1 cellular context compared by ENCODE assay signal in genomic region chr1:205680073-205680851, GRCh38.
TF ChIP-seq lines count a peak whose summit lies in the region.

SLC45A3 (minus strand) TSS chr1:205680509; CDS start chr1:205664656, 15,853 bp downstream.

TF ChIP-seq in HEK293, 187 proteins besides CTCF, POLR2A, EP300 and RAD21 (continued from another document):
- TF ChIP-seq KLF10 (tag by site-specific recombination; IDR thresholded peaks at IDR 0.05), result no peak
- no peak for TF ChIP-seq ZNF660 (tag by site-specific recombination; IDR thresholded peaks at IDR 0.05)
- no peak for TF ChIP-seq ZNF549 (tag by site-specific recombination; IDR thresholded peaks at IDR 0.05)
- TF ChIP-seq SP2 (tag by site-specific recombination; IDR thresholded peaks at IDR 0.05), result peak; percentile 55
- TF ChIP-seq ZIC2 (tag by site-specific recombination; IDR thresholded peaks at IDR 0.05), result peak; percentile 50; the same call in 1 of the 2 replicates
- no peak for TF ChIP-seq ZNF514 (tag by site-specific recombination; IDR thresholded peaks at IDR 0.05)
- no peak for TF ChIP-seq FEZF1 (tag by site-specific recombination; IDR thresholded peaks at IDR 0.05)
- TF ChIP-seq ZNF157 (tag by site-specific recombination; IDR thresholded peaks at IDR 0.05), result no peak
- no peak for TF ChIP-seq ZXDB (tag by site-specific recombination; IDR thresholded peaks at IDR 0.05)
- TF ChIP-seq, protein P1, sequence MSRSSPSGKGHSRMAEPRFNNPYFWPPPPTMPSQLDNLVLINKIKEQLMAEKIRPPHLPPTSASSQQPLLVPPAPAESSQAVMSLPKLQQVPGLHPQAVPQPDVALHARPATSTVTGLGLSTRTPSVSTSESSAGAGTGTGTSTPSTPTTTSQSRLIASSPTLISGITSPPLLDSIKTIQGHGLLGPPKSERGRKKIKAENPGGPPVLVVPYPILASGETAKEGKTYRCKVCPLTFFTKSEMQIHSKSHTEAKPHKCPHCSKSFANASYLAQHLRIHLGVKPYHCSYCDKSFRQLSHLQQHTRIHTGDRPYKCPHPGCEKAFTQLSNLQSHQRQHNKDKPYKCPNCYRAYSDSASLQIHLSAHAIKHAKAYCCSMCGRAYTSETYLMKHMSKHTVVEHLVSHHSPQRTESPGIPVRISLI (tag by site-specific recombination; IDR thresholded peaks at IDR 0.05), result no peak
- no peak for TF ChIP-seq ZNF560 (tag by site-specific recombination; IDR thresholded peaks at IDR 0.05; ENCODE audit: borderline replicate concordance)
- peak; percentile 42; the same call in 1 of the 2 replicates for TF ChIP-seq SP3 (tag by site-specific recombination; IDR thresholded peaks at IDR 0.05)
- no peak for TF ChIP-seq BCL11B (tag by site-specific recombination; IDR thresholded peaks at IDR 0.05; ENCODE audit: low read depth)
- no peak for TF ChIP-seq ZNF18 (tag by site-specific recombination; IDR thresholded peaks at IDR 0.05)
- TF ChIP-seq ZNF600 (tag by site-specific recombination; IDR thresholded peaks at IDR 0.05), result no peak
- TF ChIP-seq ZNF266 (tag by site-specific recombination; IDR thresholded peaks at IDR 0.05; ENCODE audit: low read depth), result no peak
- peak; percentile 82 for TF ChIP-seq GLIS1 (tag by site-specific recombination; IDR thresholded peaks at IDR 0.05)
- TF ChIP-seq HOXA7 (CRISPR knock-in tag; IDR thresholded peaks at IDR 0.05; ENCODE audit: borderline replicate concordance), result no peak
- no peak for TF ChIP-seq ZBTB6 (tag by site-specific recombination; IDR thresholded peaks at IDR 0.05)
- no peak for TF ChIP-seq TCF7L2 (IDR thresholded peaks at IDR 0.05; ENCODE audit: borderline replicate concordance, low read depth, low read length)
- TF ChIP-seq ZNF341 (tag by site-specific recombination; IDR thresholded peaks at IDR 0.05; ENCODE audit: low read depth), result peak; percentile 71
- no peak for TF ChIP-seq ZNF223 (tag by site-specific recombination; IDR thresholded peaks at IDR 0.05)
- TF ChIP-seq SCRT1 (tag by site-specific recombination; IDR thresholded peaks at IDR 0.05; ENCODE audit: borderline replicate concordance), result no peak
- TF ChIP-seq ZNF664 (tag by site-specific recombination; IDR thresholded peaks at IDR 0.05), result no peak
- no peak for TF ChIP-seq ZNF624 (tag by site-specific recombination; IDR thresholded peaks at IDR 0.05)
- no peak for TF ChIP-seq ZNF776 (tag by site-specific recombination; IDR thresholded peaks at IDR 0.05; ENCODE audit: borderline replicate concordance)
- TF ChIP-seq ZNF23 (tag by site-specific recombination; IDR thresholded peaks at IDR 0.05; ENCODE audit: borderline replicate concordance), result no peak
- TF ChIP-seq, protein P2, sequence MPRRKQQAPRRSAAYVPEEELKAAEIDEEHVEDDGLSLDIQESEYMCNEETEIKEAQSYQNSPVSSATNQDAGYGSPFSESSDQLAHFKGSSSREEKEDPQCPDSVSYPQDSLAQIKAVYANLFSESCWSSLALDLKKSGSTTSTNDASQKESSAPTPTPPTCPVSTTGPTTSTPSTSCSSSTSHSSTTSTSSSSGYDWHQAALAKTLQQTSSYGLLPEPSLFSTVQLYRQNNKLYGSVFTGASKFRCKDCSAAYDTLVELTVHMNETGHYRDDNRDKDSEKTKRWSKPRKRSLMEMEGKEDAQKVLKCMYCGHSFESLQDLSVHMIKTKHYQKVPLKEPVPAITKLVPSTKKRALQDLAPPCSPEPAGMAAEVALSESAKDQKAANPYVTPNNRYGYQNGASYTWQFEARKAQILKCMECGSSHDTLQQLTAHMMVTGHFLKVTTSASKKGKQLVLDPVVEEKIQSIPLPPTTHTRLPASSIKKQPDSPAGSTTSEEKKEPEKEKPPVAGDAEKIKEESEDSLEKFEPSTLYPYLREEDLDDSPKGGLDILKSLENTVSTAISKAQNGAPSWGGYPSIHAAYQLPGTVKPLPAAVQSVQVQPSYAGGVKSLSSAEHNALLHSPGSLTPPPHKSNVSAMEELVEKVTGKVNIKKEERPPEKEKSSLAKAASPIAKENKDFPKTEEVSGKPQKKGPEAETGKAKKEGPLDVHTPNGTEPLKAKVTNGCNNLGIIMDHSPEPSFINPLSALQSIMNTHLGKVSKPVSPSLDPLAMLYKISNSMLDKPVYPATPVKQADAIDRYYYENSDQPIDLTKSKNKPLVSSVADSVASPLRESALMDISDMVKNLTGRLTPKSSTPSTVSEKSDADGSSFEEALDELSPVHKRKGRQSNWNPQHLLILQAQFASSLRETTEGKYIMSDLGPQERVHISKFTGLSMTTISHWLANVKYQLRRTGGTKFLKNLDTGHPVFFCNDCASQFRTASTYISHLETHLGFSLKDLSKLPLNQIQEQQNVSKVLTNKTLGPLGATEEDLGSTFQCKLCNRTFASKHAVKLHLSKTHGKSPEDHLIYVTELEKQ (tag by site-specific recombination; IDR thresholded peaks at IDR 0.05; ENCODE audit: borderline replicate concordance), result no peak
- TF ChIP-seq ZFP69B (tag by site-specific recombination; IDR thresholded peaks at IDR 0.05), result no peak
- no peak for TF ChIP-seq ZFP41 (tag by site-specific recombination; IDR thresholded peaks at IDR 0.05; ENCODE audit: borderline replicate concordance)
- no peak for TF ChIP-seq ZNF211 (tag by site-specific recombination; IDR thresholded peaks at IDR 0.05; ENCODE audit: low read depth)
- TF ChIP-seq, protein P3, sequence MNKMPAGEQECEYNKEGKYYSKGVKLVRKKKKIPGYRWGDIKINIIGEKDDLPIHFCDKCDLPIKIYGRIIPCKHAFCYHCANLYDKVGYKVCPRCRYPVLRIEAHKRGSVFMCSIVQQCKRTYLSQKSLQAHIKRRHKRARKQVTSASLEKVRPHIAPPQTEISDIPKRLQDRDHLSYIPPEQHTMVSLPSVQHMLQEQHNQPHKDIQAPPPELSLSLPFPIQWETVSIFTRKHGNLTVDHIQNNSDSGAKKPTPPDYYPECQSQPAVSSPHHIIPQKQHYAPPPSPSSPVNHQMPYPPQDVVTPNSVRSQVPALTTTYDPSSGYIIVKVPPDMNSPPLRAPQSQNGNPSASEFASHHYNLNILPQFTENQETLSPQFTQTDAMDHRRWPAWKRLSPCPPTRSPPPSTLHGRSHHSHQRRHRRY (tag by site-specific recombination; IDR thresholded peaks at IDR 0.05), result no peak
- TF ChIP-seq ZNF394 (tag by site-specific recombination; IDR thresholded peaks at IDR 0.05; ENCODE audit: borderline replicate concordance), result no peak
- TF ChIP-seq OVOL3 (tag by site-specific recombination; IDR thresholded peaks at IDR 0.05), result no peak
- TF ChIP-seq ZNF843 (tag by site-specific recombination; IDR thresholded peaks at IDR 0.05), result no peak
- no peak for TF ChIP-seq ZNF555 (tag by site-specific recombination; conservative IDR thresholded peaks at IDR 0.05)
- 0 out of 2 replicates have a peak, but pooled peaks have one; percentile 44 for TF ChIP-seq IKZF3 (tag by site-specific recombination; IDR thresholded peaks at IDR 0.05)
- no peak for TF ChIP-seq ZNF580 (tag by site-specific recombination; IDR thresholded peaks at IDR 0.05)
- TF ChIP-seq ZBTB48 (tag by site-specific recombination; IDR thresholded peaks at IDR 0.05), result no peak
- TF ChIP-seq ZNF174 (tag by site-specific recombination; IDR thresholded peaks at IDR 0.05), result no peak
- no peak for TF ChIP-seq ZNF488 (tag by site-specific recombination; IDR thresholded peaks at IDR 0.05)
- peak; percentile 29; the same call in 1 of the 2 replicates for TF ChIP-seq ZBTB20 (tag by site-specific recombination; IDR thresholded peaks at IDR 0.05)
- TF ChIP-seq ZNF530 (tag by site-specific recombination; IDR thresholded peaks at IDR 0.05; ENCODE audit: low read depth), result no peak
- TF ChIP-seq, protein P4, sequence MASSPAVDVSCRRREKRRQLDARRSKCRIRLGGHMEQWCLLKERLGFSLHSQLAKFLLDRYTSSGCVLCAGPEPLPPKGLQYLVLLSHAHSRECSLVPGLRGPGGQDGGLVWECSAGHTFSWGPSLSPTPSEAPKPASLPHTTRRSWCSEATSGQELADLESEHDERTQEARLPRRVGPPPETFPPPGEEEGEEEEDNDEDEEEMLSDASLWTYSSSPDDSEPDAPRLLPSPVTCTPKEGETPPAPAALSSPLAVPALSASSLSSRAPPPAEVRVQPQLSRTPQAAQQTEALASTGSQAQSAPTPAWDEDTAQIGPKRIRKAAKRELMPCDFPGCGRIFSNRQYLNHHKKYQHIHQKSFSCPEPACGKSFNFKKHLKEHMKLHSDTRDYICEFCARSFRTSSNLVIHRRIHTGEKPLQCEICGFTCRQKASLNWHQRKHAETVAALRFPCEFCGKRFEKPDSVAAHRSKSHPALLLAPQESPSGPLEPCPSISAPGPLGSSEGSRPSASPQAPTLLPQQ (tag by site-specific recombination; IDR thresholded peaks at IDR 0.05), result no peak
- TF ChIP-seq PRDM1 (tag by site-specific recombination; IDR thresholded peaks at IDR 0.05), result no peak
- no peak for TF ChIP-seq ZNF169 (tag by site-specific recombination; IDR thresholded peaks at IDR 0.05)
- peak; percentile 43; the same call in 1 of the 2 replicates for TF ChIP-seq EGR2 (tag by site-specific recombination; IDR thresholded peaks at IDR 0.05; ENCODE audit: low read depth)
- TF ChIP-seq ZNF37A (tag by site-specific recombination; IDR thresholded peaks at IDR 0.05), result no peak
- TF ChIP-seq ATF2 (tag by site-specific recombination; IDR thresholded peaks at IDR 0.05; ENCODE audit: low read depth), result no peak
- TF ChIP-seq, protein P5, sequence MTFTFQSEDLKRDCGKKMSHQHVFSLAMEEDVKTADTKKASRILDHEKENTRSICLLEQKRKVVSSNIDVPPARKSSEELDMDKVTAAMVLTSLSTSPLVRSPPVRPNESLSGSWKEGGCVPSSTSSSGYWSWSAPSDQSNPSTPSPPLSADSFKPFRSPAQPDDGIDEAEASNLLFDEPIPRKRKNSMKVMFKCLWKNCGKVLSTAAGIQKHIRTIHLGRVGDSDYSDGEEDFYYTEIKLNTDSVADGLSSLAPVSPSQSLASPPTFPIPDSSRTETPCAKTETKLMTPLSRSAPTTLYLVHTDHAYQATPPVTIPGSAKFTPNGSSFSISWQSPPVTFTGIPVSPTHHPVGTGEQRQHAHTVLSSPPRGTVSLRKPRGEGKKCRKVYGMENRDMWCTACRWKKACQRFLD (tag by site-specific recombination; IDR thresholded peaks at IDR 0.05), result no peak
